Comparison of ENCODE assay signal across 8 cellular contexts in genomic region chr2:42494434-42495233, GRCh38. TPM values are rescaled to one million over a fixed set of nuclear protein-coding genes. Genes with fewer than 3 reads are reported as not detected.
A peak's percentile ranks its signal among the peaks of the same experiment; 100 is the strongest.
DNase-seq lines count a peak whose midpoint lies in the region; ATAC-seq and TF ChIP-seq lines count a peak whose summit lies in the region.

No MANE protein-coding gene starts in this region.

- ATAC-seq in GM19351 (IDR thresholded peaks at IDR 0.05; ENCODE audit: unreplicated experiment) = peak; percentile 66
- peak; percentile 60 for ATAC-seq in activated CD8-positive, alpha-beta T cell treated with anti-CD3 and anti-CD28 coated beads, Interleukin-2, amount 10 ng/mL, durations not matched to agents 7 days and 5 days

- H3K18ac ChIP-seq in mesendoderm (ENCODE audit: low read length) = peak overlapping the region; percentile 81

- H3K4me3 Mint-ChIP-seq in activated CD8-positive, alpha-beta T cell treated with anti-CD3 and anti-CD28 coated beads, Interleukin-2, amount 10 ng/mL, durations not matched to agents 7 days and 5 days = peak overlapping the region; percentile 88

- H4K5ac ChIP-seq in mesendoderm (ENCODE audit: low read length) = no peak overlapping the region

- H3K79me2 ChIP-seq in mesendoderm (ENCODE audit: control insufficient read depth, insufficient read depth, low read length) = peaks cover 23% of the 10 kb centered on the region

- no peak overlapping the region for H2BK15ac ChIP-seq in mesendoderm (replicated peaks; ENCODE audit: low read depth)

- no peak overlapping the region for H4K8ac ChIP-seq in mesendoderm (ENCODE audit: low read depth, low read length)

- H3K79me1 ChIP-seq in mesendoderm (ENCODE audit: low read length) = no peaks in the 10 kb centered on the region

- peak overlapping the region; percentile 76 for H3K27ac ChIP-seq in C4-2B
- H3K27ac ChIP-seq in mesendoderm (ENCODE audit: low read depth, low read length) = no peak overlapping the region

- peak overlapping the region; percentile 89 for H3K56ac ChIP-seq in mesendoderm (ENCODE audit: low read length)

- peaks cover 17% of the 10 kb centered on the region for H3K27me3 Mint-ChIP-seq in activated CD8-positive, alpha-beta T cell treated with anti-CD3 and anti-CD28 coated beads, Interleukin-2, amount 10 ng/mL, durations not matched to agents 7 days and 5 days (ENCODE audit: low read depth)

- no peaks in the 10 kb centered on the region for H3K9me3 ChIP-seq in endocrine pancreas (ENCODE audit: control insufficient read depth, low read length)

- peak overlapping the region; percentile 70 for H3K4me2 ChIP-seq in mesendoderm (ENCODE audit: low read length)

- peak overlapping the region; percentile 79 for H3K27ac Mint-ChIP-seq in activated CD8-positive, alpha-beta T cell treated with anti-CD3 and anti-CD28 coated beads, Interleukin-2, amount 10 ng/mL, durations not matched to agents 7 days and 5 days

- peaks cover 8% of the 10 kb centered on the region for H3K4me1 ChIP-seq in endocrine pancreas (ENCODE audit: control insufficient read depth, insufficient read depth, low read length)
- H3K4me1 ChIP-seq in mesendoderm (ENCODE audit: control insufficient read depth, low read depth, low read length) = no peaks in the 10 kb centered on the region

- H3K36me3 ChIP-seq in endocrine pancreas (ENCODE audit: control insufficient read depth, insufficient read depth, low read length) (no peaks in the 10 kb centered on the region), mesendoderm (ENCODE audit: control insufficient read depth, insufficient read depth, low read length) (no peaks in the 10 kb centered on the region)

- peak overlapping the region; percentile 57 for H3K23ac ChIP-seq in mesendoderm (ENCODE audit: low read length)

- H3K27me3 ChIP-seq in endocrine pancreas (ENCODE audit: control insufficient read depth, insufficient read depth, low read length) = no peaks in the 10 kb centered on the region
- H3K27me3 ChIP-seq in mesendoderm (ENCODE audit: insufficient read depth, low read length, poor library complexity) = no peaks in the 10 kb centered on the region

- H2BK5ac ChIP-seq in mesendoderm (ENCODE audit: low read length) = no peak overlapping the region

- no peak overlapping the region for H2AK5ac ChIP-seq in mesendoderm (ENCODE audit: low read length)

- H3K9me3 Mint-ChIP-seq in activated CD8-positive, alpha-beta T cell treated with anti-CD3 and anti-CD28 coated beads, Interleukin-2, amount 10 ng/mL, durations not matched to agents 7 days and 5 days (ENCODE audit: insufficient read depth) = no peaks in the 10 kb centered on the region

- no peaks in the 10 kb centered on the region for H3K36me3 Mint-ChIP-seq in activated CD8-positive, alpha-beta T cell treated with anti-CD3 and anti-CD28 coated beads, Interleukin-2, amount 10 ng/mL, durations not matched to agents 7 days and 5 days (ENCODE audit: low read depth)

- TF ChIP-seq CTCF in C4-2B (conservative IDR thresholded peaks at IDR 0.05) = peak; percentile 82

- POLR2A ChIA-PET in activated CD8-positive, alpha-beta T cell treated with anti-CD3 and anti-CD28 coated beads, Interleukin-2, amount 10 ng/mL, durations not matched to agents 7 days and 5 days (lab: Charles Lee) = interaction anchor here (1.7 kb wide), 1 partner anchor 316 kb away, joined by 4 read pairs; no protein-coding TSS in a partner anchor

- CTCF ChIA-PET in activated CD8-positive, alpha-beta T cell treated with anti-CD3 and anti-CD28 coated beads, Interleukin-2, amount 10 ng/mL, durations not matched to agents 7 days and 5 days (lab: Charles Lee) = interaction anchor here (1.1 to 4.5 kb wide), 4 partner anchors 12 to 169 kb away, joined by 3 to 35 read pairs (median 8); no protein-coding TSS in a partner anchor

- WGBS in mesendoderm (ENCODE audit: extremely low coverage, insufficient coverage, low lambda C conversion rate) = no CpG with 5 or more reads among the region's 59 CpGs

- DNase-seq in HPDE6-E6E7 (ENCODE audit: extremely low spot score) (peak; percentile 88), NCI-H82 (lab: John Stamatoyannopoulos, UW) (peak; percentile 88), mesendoderm (peak; percentile 96)
- DNase-seq in activated CD8-positive, alpha-beta T cell treated with anti-CD3 and anti-CD28 coated beads, Interleukin-2, amount 10 ng/mL, durations not matched to agents 7 days and 5 days = peak; percentile 87
- peak; percentile 62 for DNase-seq in stimulated activated CD8-positive, alpha-beta memory T cell treated with anti-CD3 and anti-CD28 coated beads, Interleukin-15, amount 100 ng/mL, for 1 hour (ENCODE audit: low read depth)

- H3K9ac ChIP-seq in endocrine pancreas (ENCODE audit: control insufficient read depth, insufficient read depth, low read length) = peak overlapping the region; percentile 92
- peak overlapping the region; percentile 67 for H3K9ac ChIP-seq in mesendoderm (ENCODE audit: low read length)

- no peak overlapping the region for H2BK120ac ChIP-seq in mesendoderm (ENCODE audit: low read depth, low read length)

- peak overlapping the region; percentile 73 for H3K4ac ChIP-seq in mesendoderm (ENCODE audit: low read depth, low read length)

- H3K4me3 ChIP-seq in endocrine pancreas (ENCODE audit: control insufficient read depth, insufficient read depth, low read length) = peak overlapping the region; percentile 68
- H3K4me3 ChIP-seq in mesendoderm (ENCODE audit: low read length) = peak overlapping the region; percentile 28

- peaks cover 12% of the 10 kb centered on the region for H3K4me1 Mint-ChIP-seq in activated CD8-positive, alpha-beta T cell treated with anti-CD3 and anti-CD28 coated beads, Interleukin-2, amount 10 ng/mL, durations not matched to agents 7 days and 5 days (ENCODE audit: low read depth)

RNA-seq across cellular contexts. Expression of gene KCNG3, which starts 0.9 kb away (rescaled TPM):
- total RNA-seq in activated CD8-positive, alpha-beta T cell treated with anti-CD3 and anti-CD28 coated beads, Interleukin-2, amount 10 ng/mL, durations not matched to agents 7 days and 5 days = under 1 TPM; 0.21 to 0.26 TPM
- polyA plus RNA-seq in mesendoderm (2013, experiment 1 of 2) = 1.00 TPM
- 1.1 TPM for polyA plus RNA-seq in mesendoderm (2013, experiment 2 of 2)
